18 cellular contexts compared by ENCODE assay signal in the genomic region with DNA sequence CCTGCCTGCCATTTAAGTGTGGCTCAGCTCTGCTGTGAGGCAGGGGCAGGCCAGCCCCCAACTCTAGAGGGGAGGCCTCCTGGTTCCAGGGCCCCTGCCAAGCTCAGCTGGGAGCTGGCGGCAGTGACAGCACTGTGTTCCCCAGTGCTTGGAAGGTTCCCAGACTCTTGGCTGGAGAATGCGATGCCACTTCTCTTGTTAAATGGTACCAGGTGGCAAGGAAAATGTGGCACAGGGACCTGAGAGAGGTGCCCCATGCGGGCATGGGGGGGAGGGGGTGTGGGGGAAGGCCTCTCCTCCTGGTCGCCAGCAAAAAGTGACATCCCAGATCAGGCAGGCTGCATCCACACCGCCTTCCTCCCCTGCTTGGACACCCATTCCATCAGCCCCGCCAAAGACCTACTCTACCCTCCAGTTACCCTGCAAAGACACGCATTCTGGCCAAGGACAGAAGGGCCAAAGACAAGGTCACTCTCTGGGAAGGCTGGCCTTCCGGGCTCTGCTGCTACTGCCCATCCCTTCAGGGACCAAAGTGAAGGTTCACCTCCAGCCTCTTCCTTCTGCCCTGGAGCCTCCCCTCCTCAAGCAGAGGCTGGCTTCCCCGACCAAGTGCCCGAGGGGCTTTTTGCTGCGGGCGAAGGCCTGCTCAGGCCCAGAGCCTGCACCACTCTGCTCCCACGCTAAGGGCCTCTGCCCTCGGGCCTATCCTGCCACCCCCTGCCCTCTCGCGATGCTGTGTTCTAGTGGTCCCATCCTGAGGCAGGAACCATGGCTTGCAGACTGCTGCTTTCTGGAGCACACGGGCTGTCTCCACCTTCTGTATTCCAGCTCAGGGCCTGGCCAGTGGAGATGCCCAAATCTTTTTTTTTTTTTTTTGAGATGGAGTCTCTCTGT. TPM values are rescaled to one million over a fixed set of nuclear protein-coding genes. Genes with fewer than 3 reads are reported as not detected.
A peak's percentile ranks its signal among the peaks of the same experiment; 100 is the strongest.
DNase-seq lines count a peak whose midpoint lies in the region; ATAC-seq, FAIRE-seq and TF ChIP-seq lines count a peak whose summit lies in the region.
"Had no signal": no experiment of that assay in that cellular context is flagged by ENCODE, and none has a peak within 500 bp of the region (broad histone marks: within the 10 kb centered on the region; RNA-seq: fewer than 3 reads in every experiment).

No MANE protein-coding gene starts in this region.

- no peaks in the 10 kb centered on the region for H3K9me3 ChIP-seq in K562 (replicated peaks; ENCODE audit: control insufficient read depth, insufficient read depth, low read depth, low read length)
- H3K9me3 ChIP-seq: uterus had no signal

- no peaks in the 10 kb centered on the region for H3K27me3 ChIP-seq in K562 (ENCODE audit: control insufficient read depth in 2 of 2, insufficient read depth in 2 of 2, low read length in 2 of 2)
- H3K27me3 ChIP-seq: uterus had no signal

- DNase-seq in GM12891 (ENCODE audit: insufficient read length, low spot score) (no peak), NAMALWA (ENCODE audit: low spot score) (peak; percentile 11), K562 (ENCODE audit: extremely low read depth in 1 of 4, low spot score in 3 of 4) (no peak), nephron progenitor cell (no peak), posterior vena cava (ENCODE audit: low spot score) (no peak), NCI-H128 (lab: John Stamatoyannopoulos, UW; ENCODE audit: unreplicated experiment) (no peak)
- DNase-seq: activated CD4-positive, alpha-beta T cell treated with anti-CD3 and anti-CD28 coated beads for 48 hours; SHP77 treated with DMSO at 0.1 percent for 48 hours; stimulated activated naive CD8-positive, alpha-beta T cell treated with anti-CD3 and anti-CD28 coated beads, Interleukin-15, Interleukin-2, amounts not matched to agents 100 U/mL and 50 U/mL, for 24 hours; uterus had no signal

- TF ChIP-seq CTCF in K562 (IDR thresholded peaks at IDR 0.05 in 2 of 3, conservative IDR thresholded peaks at IDR 0.05 in 1 of 3; ENCODE audit: insufficient read depth in 2 of 3, low read depth in 1 of 3, low read length in 3 of 3) (no peak), nephron progenitor cell (IDR thresholded peaks at IDR 0.05) (no peak)

- 85% methylated on average over 7 of the region's 17 CpGs for WGBS in K562 (ENCODE audit: insufficient coverage, low coverage, missing lambda C conversion rate)

- no peak overlapping the region for H3K27ac ChIP-seq in K562 (ENCODE audit: extremely low read depth, low read depth, low read length)
- H3K27ac ChIP-seq: HL-60, uterus had no signal

- H3K27ac Mint-ChIP-seq in nephron progenitor cell, result peak overlapping the region; percentile 42
- H3K27ac Mint-ChIP-seq: activated T-helper 1 cell treated with anti-CD3 and anti-CD28 coated beads, Interleukin-12 subunit alpha, Interleukin-12 subunit beta, Interleukin-2, Interleukin-4 antibody, amounts not matched to agents 30 ng/mL and 10 ng/mL and 1 ng/mL, durations not matched to agents 14 hours and 24 hours and 36 hours had no signal

- TF ChIP-seq RAD21 in K562 (CRISPR knock-in tag; conservative IDR thresholded peaks at IDR 0.05 in 1 of 2, IDR thresholded peaks at IDR 0.05 in 1 of 2), result no peak

- 0 out of 3 replicates have a peak, but pooled peaks cover 3% of the 10 kb centered on the region for H3K79me2 ChIP-seq in K562 (ENCODE audit: control insufficient read depth, insufficient read depth, low read length)

- no peak overlapping the region for H3K9ac ChIP-seq in K562 (ENCODE audit: insufficient read depth in 1 of 2, low read depth in 2 of 2, low read length in 2 of 2)

- H3K9me3 Mint-ChIP-seq in nephron progenitor cell, result no peaks in the 10 kb centered on the region
- H3K9me3 Mint-ChIP-seq: activated T-helper 1 cell treated with anti-CD3 and anti-CD28 coated beads, Interleukin-12 subunit alpha, Interleukin-12 subunit beta, Interleukin-2, Interleukin-4 antibody, amounts not matched to agents 30 ng/mL and 10 ng/mL and 1 ng/mL, durations not matched to agents 14 hours and 24 hours and 36 hours had no signal

- H3K4me3 ChIP-seq in K562, result no peak overlapping the region
- H3K4me3 ChIP-seq: skin epidermis, uterus had no signal

- no peak for TF ChIP-seq POLR2A in GM12891 (IDR thresholded peaks at IDR 0.05; ENCODE audit: low read depth, low read length)
- no peak for TF ChIP-seq POLR2A in K562 (conservative IDR thresholded peaks at IDR 0.05)

- H3K36me3 Mint-ChIP-seq in nephron progenitor cell (ENCODE audit: low read depth), result peaks cover 15% of the 10 kb centered on the region

- no peak overlapping the region for H3K4me2 ChIP-seq in K562 (ENCODE audit: insufficient read depth, low read length)

- H3K4me1 ChIP-seq in K562 (replicated peaks in 1 of 2; ENCODE audit: control insufficient read depth in 2 of 2, insufficient read depth in 2 of 2, low read length in 2 of 2), result peaks cover 1 to 46% of the 10 kb centered on the region in 2 experiments; a peak in 4 of 5 replicates
- H3K4me1 ChIP-seq: uterus had no signal

- CTCF ChIA-PET in K562 (lab: Yijun Ruan, JAX; ENCODE audit: low intra/inter-chr PET ratio), result interaction anchor here (0.6 kb wide), 1 partner anchor 174 kb away, joined by 4 read pairs; no protein-coding TSS in a partner anchor

- in situ Hi-C loops in K562 (cut with MboI), result no loop called here

- no peaks in the 10 kb centered on the region for H4K20me1 ChIP-seq in K562 (replicated peaks; ENCODE audit: control insufficient read depth, insufficient read depth, low read length)

- peaks cover 3% of the 10 kb centered on the region for H3K9me1 ChIP-seq in K562 (ENCODE audit: control insufficient read depth, insufficient read depth, low read length)

- peaks cover 43% of the 10 kb centered on the region for H3K4me1 Mint-ChIP-seq in nephron progenitor cell

- ATAC-seq in K562, result no peak
- no peak for ATAC-seq in GM21367 (IDR thresholded peaks at IDR 0.05; ENCODE audit: unreplicated experiment)
- ATAC-seq: stimulated activated naive CD8-positive, alpha-beta T cell treated with anti-CD3 and anti-CD28 coated beads, Interleukin-15, Interleukin-2, amounts not matched to agents 100 U/mL and 50 U/mL, for 24 hours had no signal

- intact Hi-C loops in K562 (cut with micrococcal nuclease) (no loop called here), posterior vena cava (cut with DNase I) (no loop called here)

- H3K36me3 ChIP-seq in K562 (ENCODE audit: control insufficient read depth, insufficient read depth, low read length), result peaks cover 30% of the 10 kb centered on the region; the same call in 2 of the 3 replicates
- H3K36me3 ChIP-seq: uterus had no signal

- no TSS peak for BruUV-seq in K562 (replicated peaks; lab: Mats Ljungman, UMichigan)

- FAIRE-seq in GM12891 (lab: Jason Lieb, UNC), result peak; percentile 64
- no peak for FAIRE-seq in K562 (lab: Jason Lieb, UNC)

- peaks cover 4% of the 10 kb centered on the region for H3K27me3 Mint-ChIP-seq in nephron progenitor cell (ENCODE audit: low read depth, poor library complexity)

- no peak for TF ChIP-seq EP300 in K562 (IDR thresholded peaks at IDR 0.05; ENCODE audit: low read length)

- POLR2A ChIA-PET in K562 (lab: Yijun Ruan, JAX), result interaction anchor here (0.6 to 1.6 kb wide), 4 partner anchors 9 to 318 kb away, joined by 3 to 5 read pairs (median 4); a partner anchor contains a TSS

- H2AFZ ChIP-seq in K562 (ENCODE audit: low read depth, low read length), result no peak overlapping the region

- no peak overlapping the region for H3K4me3 Mint-ChIP-seq in nephron progenitor cell
- H3K4me3 Mint-ChIP-seq: activated T-helper 1 cell treated with anti-CD3 and anti-CD28 coated beads, Interleukin-12 subunit alpha, Interleukin-12 subunit beta, Interleukin-2, Interleukin-4 antibody, amounts not matched to agents 30 ng/mL and 10 ng/mL and 1 ng/mL, durations not matched to agents 14 hours and 24 hours and 36 hours; CD14-positive monocyte had no signal

RNA-seq across cellular contexts. Expression of a gene that starts 8.7 kb away (rescaled TPM):
- polyA plus RNA-seq in GM12891 (2012; ENCODE audit: low read depth, missing spikeins), result 29.1 TPM
- total RNA-seq in K562 (2011; cell fraction: chromatin; rRNA removed; ENCODE audit: low replicate concordance), result 5.1 and 11.0 TPM in 2 replicates
- total RNA-seq in K562 (2011; cell fraction: nucleolus; rRNA removed), result 5.2 and 5.8 TPM in 2 replicates
- total RNA-seq in K562 (2011; cell fraction: nucleoplasm; rRNA removed), result 6.7 and 7.9 TPM in 2 replicates
- total RNA-seq in K562 (2014; rRNA removed) (0.50 and 0.69 TPM in 2 replicates), K562 (2014; rRNA removed; fragmentation: Illumina TruSeq; extraction: Trizol) (0.44 and 0.48 TPM in 2 replicates), K562 (2015; rRNA removed; fragmentation: Illumina TruSeq; extraction: Trizol) (0.30 and 0.47 TPM in 2 replicates), K562 (2021) (1.5 and 1.9 TPM in 2 replicates), posterior vena cava (under 1 TPM; 0.28 to 0.33 TPM)
- polyA plus RNA-seq in K562 (2011; rRNA removed) (0.53 and 1.3 TPM in 2 replicates), K562 (2014; fragmentation: Illumina TruSeq; extraction: Trizol) (0.59 and 0.66 TPM in 2 replicates), K562 (2014; fragmentation: Nextera tagmentation; extraction: Ambion mirVana) (under 1 TPM; 0.08 to 0.13 TPM), K562 (2014; rRNA removed) (1.1 and 1.3 TPM in 2 replicates)
- 0.79 and 0.86 TPM in 2 replicates for polyA plus RNA-seq in K562 (2011; cell fraction: cytosol; rRNA removed)
- polyA plus RNA-seq in K562 (2011; cell fraction: nucleus; rRNA removed), result 4.2 and 4.7 TPM in 2 replicates
- 0.68 and 1.4 TPM in 2 replicates for polyA plus RNA-seq in K562 (2012)
- 0.53 and 0.60 TPM in 2 replicates for polyA minus RNA-seq in K562 (2011; rRNA and poly(A)+ RNA removed)
- polyA minus RNA-seq in K562 (2011; cell fraction: cytosol; rRNA and poly(A)+ RNA removed), result 0.57 and 0.91 TPM in 2 replicates
- 0.40 and 1.00 TPM in 2 replicates for polyA minus RNA-seq in K562 (2011; cell fraction: nucleus; rRNA and poly(A)+ RNA removed)
- polyA plus RNA-seq: CD14-positive monocyte had no signal

RNA-seq across cellular contexts. Expression of a gene that starts 11.7 kb away (rescaled TPM):
- 45.1 TPM for polyA plus RNA-seq in GM12891 (2012; ENCODE audit: low read depth, missing spikeins)
- total RNA-seq in K562 (2011; cell fraction: chromatin; rRNA removed; ENCODE audit: low replicate concordance), result 59.7 and 128 TPM in 2 replicates
- 89.4 and 117 TPM in 2 replicates for total RNA-seq in K562 (2011; cell fraction: nucleolus; rRNA removed)
- 68.9 and 92.5 TPM in 2 replicates for total RNA-seq in K562 (2011; cell fraction: nucleoplasm; rRNA removed)
- total RNA-seq in K562 (2014; rRNA removed), result 67.7 and 77.1 TPM in 2 replicates
- total RNA-seq in K562 (2014; rRNA removed; fragmentation: Illumina TruSeq; extraction: Trizol), result 9.9 and 11.3 TPM in 2 replicates
- 32.3 and 33.8 TPM in 2 replicates for total RNA-seq in K562 (2015; rRNA removed; fragmentation: Illumina TruSeq; extraction: Trizol)
- total RNA-seq in K562 (2021), result 36.2 and 37.4 TPM in 2 replicates
- polyA plus RNA-seq in K562 (2011; rRNA removed), result 18.8 and 25.3 TPM in 2 replicates
- 25.2 and 56.0 TPM in 2 replicates for polyA plus RNA-seq in K562 (2011; cell fraction: cytosol; rRNA removed)
- polyA plus RNA-seq in K562 (2011; cell fraction: nucleus; rRNA removed), result 59.7 and 86.8 TPM in 2 replicates
- 43.0 and 48.0 TPM in 2 replicates for polyA plus RNA-seq in K562 (2012)
- polyA plus RNA-seq in K562 (2014; fragmentation: Illumina TruSeq; extraction: Trizol), result 23.6 and 41.3 TPM in 2 replicates
- polyA plus RNA-seq in K562 (2014; fragmentation: Nextera tagmentation; extraction: Ambion mirVana), result 10 to 100 TPM; 19.3 to 36.7 TPM
- 49.6 and 53.0 TPM in 2 replicates for polyA plus RNA-seq in K562 (2014; rRNA removed)
- polyA minus RNA-seq in K562 (2011; rRNA and poly(A)+ RNA removed), result 16.4 and 23.1 TPM in 2 replicates
- polyA minus RNA-seq in K562 (2011; cell fraction: cytosol; rRNA and poly(A)+ RNA removed), result 13.0 and 23.0 TPM in 2 replicates
- polyA minus RNA-seq in K562 (2011; cell fraction: nucleus; rRNA and poly(A)+ RNA removed), result 37.2 and 46.0 TPM in 2 replicates
- not detected for total RNA-seq in posterior vena cava

RNA-seq across cellular contexts. Expression of a gene that starts 20.4 kb away (rescaled TPM):
- 3.2 TPM for polyA plus RNA-seq in GM12891 (2012; ENCODE audit: low read depth, missing spikeins)
- total RNA-seq in K562 (2011; cell fraction: chromatin; rRNA removed; ENCODE audit: low replicate concordance), result 0.70 and 1.5 TPM in 2 replicates
- total RNA-seq in K562 (2011; cell fraction: nucleolus; rRNA removed), result 2.4 and 5.5 TPM in 2 replicates
- 1.5 and 2.1 TPM in 2 replicates for total RNA-seq in K562 (2011; cell fraction: nucleoplasm; rRNA removed)
- 1.1 and 1.4 TPM in 2 replicates for total RNA-seq in K562 (2014; rRNA removed)
- total RNA-seq in K562 (2014; rRNA removed; fragmentation: Illumina TruSeq; extraction: Trizol), result not detected in 2 replicates
- total RNA-seq in K562 (2015; rRNA removed; fragmentation: Illumina TruSeq; extraction: Trizol), result not detected in 2 replicates
- total RNA-seq in K562 (2021), result 2.2 TPM in 2 replicates
- polyA plus RNA-seq in K562 (2011; rRNA removed), result 0.08 and 0.15 TPM in 2 replicates
- polyA plus RNA-seq in K562 (2011; cell fraction: cytosol; rRNA removed), result 0.09 and 1.8 TPM in 2 replicates
- polyA plus RNA-seq in K562 (2011; cell fraction: nucleus; rRNA removed), result 2.7 and 8.7 TPM in 2 replicates
- 0.19 and 0.40 TPM in 2 replicates for polyA plus RNA-seq in K562 (2012)
- polyA plus RNA-seq in K562 (2014; fragmentation: Illumina TruSeq; extraction: Trizol), result not detected in 2 replicates
- under 1 TPM in 1 of 2 experiments, not detected in 1; 0.07 TPM for polyA plus RNA-seq in K562 (2014; fragmentation: Nextera tagmentation; extraction: Ambion mirVana)
- 0.50 and 3.3 TPM in 2 replicates for polyA plus RNA-seq in K562 (2014; rRNA removed)
- polyA minus RNA-seq in K562 (2011; rRNA and poly(A)+ RNA removed), result not detected in 2 replicates
- not detected in 2 replicates for polyA minus RNA-seq in K562 (2011; cell fraction: cytosol; rRNA and poly(A)+ RNA removed)
- 0.94 TPM in 1 of 2 replicates, not detected in the other for polyA minus RNA-seq in K562 (2011; cell fraction: nucleus; rRNA and poly(A)+ RNA removed)
- not detected for total RNA-seq in posterior vena cava
- total RNA-seq: Daoy, epithelial cell of proximal tubule, osteoblast had no signal
- polyA plus RNA-seq: CD14-positive monocyte had no signal

RNA-seq across cellular contexts. Expression of a gene that starts 34.0 kb away (rescaled TPM):
- 0.71 TPM for polyA plus RNA-seq in GM12891 (2012; ENCODE audit: low read depth, missing spikeins)
- total RNA-seq in K562 (2011; cell fraction: chromatin; rRNA removed; ENCODE audit: low replicate concordance), result not detected in 2 replicates
- total RNA-seq in K562 (2011; cell fraction: nucleolus; rRNA removed), result not detected in 2 replicates
- total RNA-seq in K562 (2011; cell fraction: nucleoplasm; rRNA removed), result not detected in 2 replicates
- total RNA-seq in K562 (2014; rRNA removed) (not detected in 2 replicates), K562 (2014; rRNA removed; fragmentation: Illumina TruSeq; extraction: Trizol) (not detected in 2 replicates), K562 (2015; rRNA removed; fragmentation: Illumina TruSeq; extraction: Trizol) (not detected in 2 replicates), K562 (2021) (not detected in 2 replicates), posterior vena cava (under 1 TPM; 0.14 to 0.23 TPM)
- polyA plus RNA-seq in K562 (2011; rRNA removed) (0.06 and 0.08 TPM in 2 replicates), K562 (2014; fragmentation: Illumina TruSeq; extraction: Trizol) (not detected in 2 replicates), K562 (2014; fragmentation: Nextera tagmentation; extraction: Ambion mirVana) (not detected), K562 (2014; rRNA removed) (not detected in 2 replicates)
- 0.01 TPM in 1 of 2 replicates, not detected in the other for polyA plus RNA-seq in K562 (2011; cell fraction: cytosol; rRNA removed)
- polyA plus RNA-seq in K562 (2011; cell fraction: nucleus; rRNA removed), result 0.03 and 0.10 TPM in 2 replicates
- polyA plus RNA-seq in K562 (2012), result 0.01 and 0.04 TPM in 2 replicates
- polyA minus RNA-seq in K562 (2011; rRNA and poly(A)+ RNA removed), result 0.06 TPM in 1 of 2 replicates, not detected in the other
- polyA minus RNA-seq in K562 (2011; cell fraction: cytosol; rRNA and poly(A)+ RNA removed), result not detected in 2 replicates
- polyA minus RNA-seq in K562 (2011; cell fraction: nucleus; rRNA and poly(A)+ RNA removed), result not detected in 2 replicates

Comparison
In these comparisons a context has a peak if more than half of its experiments do, and no peak if none do; other contexts are left out.
1. RNA of a gene that starts 11.7 kb away (total RNA-seq): 9.9 to 128 TPM in K562; not detected in posterior vena cava; every median in the first group is over 4 times any median in the second.